In genomic region chr3:78991656-78992055, GRCh38 we compare ENCODE assay signal across 9 cellular contexts.
"Had no signal": no experiment of that assay in that cellular context is flagged by ENCODE, and none has a peak within 500 bp of the region (broad histone marks: within the 10 kb centered on the region; RNA-seq: fewer than 3 reads in every experiment).

No MANE protein-coding gene starts in this region.

- H3K9me3 Mint-ChIP-seq: H9, HFFc6 had no signal

- ATAC-seq: GM23338, K562 had no signal

- H3K4me2 ChIP-seq: GM23338 had no signal

- H3K4me3 Mint-ChIP-seq: GM23338, H9, HFFc6 had no signal

- FAIRE-seq: H1, K562 had no signal

- H3K27ac Mint-ChIP-seq: GM23338, H9, HFFc6 had no signal

- H3K27ac ChIP-seq: HL-60 had no signal

- H2AFZ ChIP-seq: GM23338 had no signal

- DNase-seq: H9, HCEC 1CT, HFFc6, IMR-90, KG1 had no signal

- H3K4me3 ChIP-seq: GM23338, K562 had no signal
